1 cellular context compared by ENCODE assay signal in genomic region chr10:124763267-124763666, GRCh38.
TF ChIP-seq lines count a peak whose summit lies in the region.

No MANE protein-coding gene starts in this region.

TF ChIP-seq in SK-N-SH treated with all-trans-retinoic acid at 6 μM for 48 hours, 23 proteins besides CTCF, POLR2A, EP300 and RAD21 (continued from another document):
- TF ChIP-seq ZNF565 (CRISPR knock-in tag; conservative IDR thresholded peaks at IDR 0.05; ENCODE audit: low read depth): no peak
